1 cellular context compared by ENCODE assay signal in the genomic region with DNA sequence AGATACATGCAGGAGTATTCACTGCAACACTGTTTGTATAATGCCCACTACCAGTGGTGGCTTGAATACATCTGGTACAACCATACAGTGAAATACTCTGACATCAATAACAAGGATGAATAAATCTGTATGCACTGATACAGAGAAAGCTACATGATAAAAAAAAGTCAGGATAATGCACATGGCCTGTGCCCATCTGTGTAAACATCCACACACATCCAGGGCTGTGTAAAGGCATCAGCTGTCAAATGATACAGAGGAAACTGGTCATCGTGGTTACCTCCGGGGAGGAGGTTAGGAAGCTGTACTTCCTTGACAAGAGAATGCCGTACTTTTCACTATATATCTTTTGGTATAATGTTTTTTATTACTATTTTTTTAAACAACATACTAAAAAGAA.
TF ChIP-seq lines count a peak whose summit lies in the region.

No MANE protein-coding gene starts in this region.

TF ChIP-seq in IMR-90, 13 proteins besides CTCF, POLR2A, EP300 and RAD21:
- TF ChIP-seq, protein P1, sequence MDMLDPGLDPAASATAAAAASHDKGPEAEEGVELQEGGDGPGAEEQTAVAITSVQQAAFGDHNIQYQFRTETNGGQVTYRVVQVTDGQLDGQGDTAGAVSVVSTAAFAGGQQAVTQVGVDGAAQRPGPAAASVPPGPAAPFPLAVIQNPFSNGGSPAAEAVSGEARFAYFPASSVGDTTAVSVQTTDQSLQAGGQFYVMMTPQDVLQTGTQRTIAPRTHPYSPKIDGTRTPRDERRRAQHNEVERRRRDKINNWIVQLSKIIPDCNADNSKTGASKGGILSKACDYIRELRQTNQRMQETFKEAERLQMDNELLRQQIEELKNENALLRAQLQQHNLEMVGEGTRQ (IDR thresholded peaks at IDR 0.05; ENCODE audit: low read depth, low read length) = no peak
TF ChIP-seq in IMR-90: peak in this region for 0.
